Comparison of ENCODE assay signal across 10 cellular contexts in genomic region chr2:237614151-237614720, GRCh38. TPM values are rescaled to one million over a fixed set of nuclear protein-coding genes. Genes with fewer than 3 reads are reported as not detected.
DNase-seq lines count a peak whose midpoint lies in the region; ATAC-seq and TF ChIP-seq lines count a peak whose summit lies in the region.
"Had no signal": no experiment of that assay in that cellular context is flagged by ENCODE, and none has a peak within 500 bp of the region (broad histone marks: within the 10 kb centered on the region; RNA-seq: fewer than 3 reads in every experiment).

No MANE protein-coding gene starts in this region.

- intact Hi-C loops in Caco-2 (cut with micrococcal nuclease; ENCODE audit: unreplicated experiment), result loop anchor here (1.0 to 5.0 kb wide), 4 partner anchors 19 to 78 kb away; partner anchors contain the start of gene RAB17

- CTCF ChIA-PET in Caco-2 (lab: Charles Lee), result interaction anchor here (1.2 to 1.7 kb wide), 2 partner anchors 12 to 19 kb away, joined by 3 to 4 read pairs; no protein-coding TSS in a partner anchor

- BruUV-seq in Caco-2 (replicated peaks; lab: Mats Ljungman, UMichigan), result no TSS peak

- no peaks in the 10 kb centered on the region for H3K27me3 ChIP-seq in Caco-2 (replicated peaks; ENCODE audit: control insufficient read depth, insufficient read depth, low read length)

- WGBS in mesodermal cell (ENCODE audit: insufficient coverage in 2 of 2), 2 experiments, result 34 to 40% methylated on average over 7 to 9 of the region's 9 CpGs

- peaks cover 42% of the 10 kb centered on the region for H3K4me1 Mint-ChIP-seq in Caco-2 (ENCODE audit: low read depth, unreplicated experiment)

- DNase-seq in Caco-2, result peak; percentile 87 to 91
- DNase-seq in HuH-7 (ENCODE audit: low spot score), result peak; percentile 50
- DNase-seq in astrocyte of the cerebellum (ENCODE audit: low read depth), result peak; percentile 18
- DNase-seq in CD1c-positive myeloid dendritic cell (ENCODE audit: extremely low spot score), result no peak
- DNase-seq in NCI-H2029 treated with DMSO at 0.1 percent for 48 hours (lab: John Stamatoyannopoulos, UW), result no peak

- peak overlapping the region; percentile 95 for H3K27ac ChIP-seq in mesodermal cell (ENCODE audit: low read depth, low read length, severe bottlenecking)

- no peaks in the 10 kb centered on the region for H3K9me3 ChIP-seq in Caco-2
- H3K9me3 ChIP-seq in mesodermal cell (ENCODE audit: control insufficient read depth, low read length), result no peaks in the 10 kb centered on the region

- H3K27ac Mint-ChIP-seq in Caco-2 (ENCODE audit: unreplicated experiment), result peak overlapping the region; percentile 88
- H3K27ac Mint-ChIP-seq: activated naive CD4-positive, alpha-beta T cell treated with anti-CD3 and anti-CD28 coated beads, Interleukin-2, amount 50 U/mL, for 24 hours had no signal

- H3K36me3 ChIP-seq in Caco-2 (ENCODE audit: control insufficient read depth, insufficient read depth, low read length) (no peaks in the 10 kb centered on the region), mesodermal cell (ENCODE audit: control insufficient read depth, insufficient read depth, low read length) (no peaks in the 10 kb centered on the region)

- ATAC-seq in HG02798 (IDR thresholded peaks at IDR 0.05; ENCODE audit: poor library complexity, unreplicated experiment) (no peak), GM19351 (IDR thresholded peaks at IDR 0.05; ENCODE audit: unreplicated experiment) (no peak)

- peak overlapping the region; percentile 54 for H3K4me3 Mint-ChIP-seq in Caco-2 (ENCODE audit: unreplicated experiment)
- H3K4me3 Mint-ChIP-seq: activated naive CD4-positive, alpha-beta T cell treated with anti-CD3 and anti-CD28 coated beads, Interleukin-2, amount 50 U/mL, for 24 hours had no signal

- in situ Hi-C loops in astrocyte of the cerebellum (cut with HindIII; ENCODE audit: low sequenced_read_pairs), result no loop called here

- peaks cover 4% of the 10 kb centered on the region for H3K36me3 Mint-ChIP-seq in Caco-2 (ENCODE audit: insufficient read depth, unreplicated experiment)
- H3K36me3 Mint-ChIP-seq: activated naive CD4-positive, alpha-beta T cell treated with anti-CD3 and anti-CD28 coated beads, Interleukin-2, amount 50 U/mL, for 24 hours had no signal

- TF ChIP-seq CTCF in Caco-2 (IDR thresholded peaks at IDR 0.05; ENCODE audit: insufficient read depth in 1 of 2, low read depth in 1 of 2, low read length in 1 of 2, severe bottlenecking in 1 of 2, unreplicated experiment in 1 of 2) (peak; percentile 30 to 59), astrocyte of the cerebellum (IDR thresholded peaks at IDR 0.05; ENCODE audit: low read depth, low read length, missing control alignments) (peak; percentile 17)

- H3K9me3 Mint-ChIP-seq in Caco-2 (ENCODE audit: unreplicated experiment), result no peaks in the 10 kb centered on the region
- H3K9me3 Mint-ChIP-seq: activated naive CD4-positive, alpha-beta T cell treated with anti-CD3 and anti-CD28 coated beads, Interleukin-2, amount 50 U/mL, for 24 hours had no signal

- H3K27me3 Mint-ChIP-seq in Caco-2 (ENCODE audit: insufficient read depth, unreplicated experiment), result no peaks in the 10 kb centered on the region
- H3K27me3 Mint-ChIP-seq: activated naive CD4-positive, alpha-beta T cell treated with anti-CD3 and anti-CD28 coated beads, Interleukin-2, amount 50 U/mL, for 24 hours had no signal

- peaks cover 34% of the 10 kb centered on the region for H3K4me1 ChIP-seq in Caco-2
- H3K4me1 ChIP-seq in mesodermal cell (ENCODE audit: control insufficient read depth, insufficient read depth, low read length, poor library complexity, severe bottlenecking), result peaks cover 48% of the 10 kb centered on the region

- H3K4me3 ChIP-seq in Caco-2 (ENCODE audit: low read depth, low read length) (no peak overlapping the region), astrocyte of the cerebellum (ENCODE audit: low read depth, low read length) (no peak overlapping the region), mesodermal cell (ENCODE audit: extremely low read depth, insufficient read depth, low read length, poor library complexity, severe bottlenecking) (no peak overlapping the region)

- POLR2A ChIA-PET in Caco-2 (lab: Charles Lee), result interaction anchor here (0.6 kb wide), 1 partner anchor 14 kb away, joined by 3 read pairs; no protein-coding TSS in a partner anchor

RNA-seq across cellular contexts. Expression of gene LRRFIP1, which starts 13.2 kb away (rescaled TPM):
- 37.1 and 40.8 TPM in 2 replicates for total RNA-seq in Caco-2 (2022)
- 71.4 TPM for polyA plus RNA-seq in mesodermal cell (2013, experiment 1 of 2)
- 73.6 TPM for polyA plus RNA-seq in mesodermal cell (2013, experiment 2 of 2)

RNA-seq across cellular contexts. Expression of gene RAB17, which starts 23.7 kb away (rescaled TPM):
- total RNA-seq in Caco-2 (2022), result 60.9 and 61.5 TPM in 2 replicates
- polyA plus RNA-seq in mesodermal cell (2013, experiment 1 of 2), result 0.44 TPM
- polyA plus RNA-seq in mesodermal cell (2013, experiment 2 of 2), result 1.1 TPM
- total RNA-seq: T-helper 2 cell treated with Interferon-gamma antibody and Interleukin-4, amounts not matched to agents 100 ng/mL and 5 ng/mL, for 36 hours had no signal

RNA-seq across cellular contexts. Expression of gene PRLH, which starts 47.9 kb away (rescaled TPM):
- not detected in 2 replicates for total RNA-seq in Caco-2 (2022)
- not detected for polyA plus RNA-seq in mesodermal cell (2013, experiment 1 of 2)
- polyA plus RNA-seq in mesodermal cell (2013, experiment 2 of 2), result not detected
- total RNA-seq: T-helper 2 cell treated with Interferon-gamma antibody and Interleukin-4, amounts not matched to agents 100 ng/mL and 5 ng/mL, for 36 hours had no signal

Comparison
In these comparisons a context has a peak if more than half of its experiments do, and no peak if none do; other contexts are left out.
1. DNase-seq: peak in Caco-2 (2 of 2), HuH-7 (single experiment) and astrocyte of the cerebellum (single experiment); none in CD1c-positive myeloid dendritic cell (single experiment) and NCI-H2029 treated with DMSO at 0.1 percent for 48 hours (single experiment).